ENCODE assay signal across 21 cellular contexts in genomic region chr3:126737527-126737926, GRCh38. TPM values are rescaled to one million over a fixed set of nuclear protein-coding genes. Genes with fewer than 3 reads are reported as not detected.
DNase-seq lines count a peak whose midpoint lies in the region; ATAC-seq and TF ChIP-seq lines count a peak whose summit lies in the region.
"Had no signal": no experiment of that assay in that cellular context is flagged by ENCODE, and none has a peak within 500 bp of the region (broad histone marks: within the 10 kb centered on the region; RNA-seq: fewer than 3 reads in every experiment).

No MANE protein-coding gene starts in this region.

- 89 to 94% methylated on average over 7 of the region's 7 CpGs for WGBS in heart right ventricle, 2 donors

- no peaks in the 10 kb centered on the region for H3K9me3 ChIP-seq in cardiac muscle cell (ENCODE audit: low read depth)
- H3K9me3 ChIP-seq in heart right ventricle: peaks cover 0 to 20% (median 5%) of the 10 kb centered on the region in 11 donors
- H3K9me3 ChIP-seq in OCI-LY1 (ENCODE audit: low read length): no peaks in the 10 kb centered on the region
- peaks cover 0 to 10% of the 10 kb centered on the region in 2 donors for H3K9me3 ChIP-seq in ascending aorta
- H3K9me3 ChIP-seq: SJSA1, thyroid gland had no signal

- no peaks in the 10 kb centered on the region for H3K79me2 ChIP-seq in OCI-LY1 (ENCODE audit: insufficient read depth, low read length)

- no peaks in the 10 kb centered on the region for H3F3A ChIP-seq in OCI-LY1 (ENCODE audit: insufficient read depth, low read length)

- peak; percentile 14 for TF ChIP-seq CTCF in cardiac muscle cell (IDR thresholded peaks at IDR 0.05; ENCODE audit: low read depth, low read length)
- TF ChIP-seq CTCF in heart right ventricle (IDR thresholded peaks at IDR 0.05): peak in 3 of 9 donors; percentile 12 to 17 (median 12)
- peak; percentile 22; the same call in 1 of the 2 replicates for TF ChIP-seq CTCF in OCI-LY1 (IDR thresholded peaks at IDR 0.05; ENCODE audit: low read length)
- TF ChIP-seq CTCF in endothelial cell (IDR thresholded peaks at IDR 0.05; ENCODE audit: unreplicated experiment): peak; percentile 32
- no peak for TF ChIP-seq CTCF in ascending aorta (IDR thresholded peaks at IDR 0.05)

- H3K9me3 Mint-ChIP-seq in endothelial cell (ENCODE audit: unreplicated experiment): no peaks in the 10 kb centered on the region
- no peaks in the 10 kb centered on the region for H3K9me3 Mint-ChIP-seq in activated T-helper 17 cell treated with anti-CD3 and anti-CD28 coated beads, Interleukin-2, amount 50 U/mL, for 72 hours

- H3K9me2 ChIP-seq in OCI-LY1 (ENCODE audit: low read depth, low read length): no peaks in the 10 kb centered on the region

- H3K27ac Mint-ChIP-seq in endothelial cell (ENCODE audit: unreplicated experiment): no peak overlapping the region
- no peak overlapping the region for H3K27ac Mint-ChIP-seq in activated T-helper 17 cell treated with anti-CD3 and anti-CD28 coated beads, Interleukin-2, amount 50 U/mL, for 72 hours
- H3K27ac Mint-ChIP-seq: activated CD8-positive, alpha-beta memory T cell treated with anti-CD3 and anti-CD28 coated beads, Interleukin-2, amount 10 ng/mL, durations not matched to agents 7 days and 5 days; CD4-positive, CD25-positive, alpha-beta regulatory T cell; stimulated activated memory B cell treated with anti-CD40 and anti-IgM and Interleukin-4, amounts not matched to agents 10 μg/mL and 1 μg/mL and 100 μg/mL, for 72 hours had no signal

- no peaks in the 10 kb centered on the region for H3K36me3 Mint-ChIP-seq in endothelial cell (ENCODE audit: low read depth, unreplicated experiment)
- H3K36me3 Mint-ChIP-seq in activated T-helper 17 cell treated with anti-CD3 and anti-CD28 coated beads, Interleukin-2, amount 50 U/mL, for 72 hours (ENCODE audit: low read depth): peaks cover 88% of the 10 kb centered on the region

- H3K4me3 Mint-ChIP-seq in endothelial cell (ENCODE audit: unreplicated experiment): no peak overlapping the region
- H3K4me3 Mint-ChIP-seq in activated T-helper 17 cell treated with anti-CD3 and anti-CD28 coated beads, Interleukin-2, amount 50 U/mL, for 72 hours: no peak overlapping the region
- H3K4me3 Mint-ChIP-seq: activated CD8-positive, alpha-beta memory T cell treated with anti-CD3 and anti-CD28 coated beads, Interleukin-2, amount 10 ng/mL, durations not matched to agents 7 days and 5 days; CD4-positive, CD25-positive, alpha-beta regulatory T cell; stimulated activated memory B cell treated with anti-CD40 and anti-IgM and Interleukin-4, amounts not matched to agents 10 μg/mL and 1 μg/mL and 100 μg/mL, for 72 hours had no signal

- DNase-seq in cardiac muscle cell (ENCODE audit: low read depth in 1 of 2, low spot score in 1 of 2) (no peak), heart right ventricle (no peak), endothelial cell (ENCODE audit: low spot score) (no peak), ascending aorta (ENCODE audit: low spot score in 2 of 2) (no peak), hepatic stellate cell (ENCODE audit: low spot score) (no peak), NCI-H748 treated with DMSO at 0.1 percent for 48 hours (lab: John Stamatoyannopoulos, UW) (no peak)
- DNase-seq: activated CD8-positive, alpha-beta memory T cell treated with anti-CD3 and anti-CD28 coated beads, Interleukin-2, amount 10 ng/mL, durations not matched to agents 7 days and 5 days; activated gamma-delta T cell; anterior cingulate cortex; CD4-positive, CD25-positive, alpha-beta regulatory T cell; foreskin fibroblast; left lung; NCI-H1105; NCI-H524 treated with DMSO at 0.1 percent for 48 hours; thyroid gland had no signal

- no peak overlapping the region for H3K27ac ChIP-seq in cardiac muscle cell
- H3K27ac ChIP-seq in heart right ventricle: no peak overlapping the region
- H3K27ac ChIP-seq in OCI-LY1 (ENCODE audit: low read depth, low read length, poor library complexity, severe bottlenecking): no peak overlapping the region
- H3K27ac ChIP-seq in ascending aorta: no peak overlapping the region
- H3K27ac ChIP-seq: A549, KMS-11, left lung, SJSA1, thyroid gland had no signal

- ATAC-seq in heart right ventricle: no peak
- no peak for ATAC-seq in activated T-helper 17 cell treated with anti-CD3 and anti-CD28 coated beads, Interleukin-2, amount 50 U/mL, for 72 hours (replicated peaks)
- ATAC-seq: A549; activated CD8-positive, alpha-beta memory T cell treated with anti-CD3 and anti-CD28 coated beads, Interleukin-2, amount 10 ng/mL, durations not matched to agents 7 days and 5 days; left lung; stimulated activated memory B cell treated with anti-CD40 and anti-IgM and Interleukin-4, amounts not matched to agents 10 μg/mL and 1 μg/mL and 100 μg/mL, for 72 hours had no signal

- intact Hi-C loops in heart right ventricle (cut with DNase I): no loop called here
- intact Hi-C loops in ascending aorta (cut with DNase I): no loop called here

- H3K4me1 ChIP-seq in cardiac muscle cell (ENCODE audit: low read depth) (no peaks in the 10 kb centered on the region), heart right ventricle (peaks cover 0 to 11% (median 6%) of the 10 kb centered on the region in 9 donors), OCI-LY1 (ENCODE audit: insufficient read depth, low read length, severe bottlenecking) (no peaks in the 10 kb centered on the region), ascending aorta (no peaks in the 10 kb centered on the region)
- H3K4me1 ChIP-seq: A549, left lung, SJSA1, thyroid gland had no signal

- no peak overlapping the region for H3K9ac ChIP-seq in OCI-LY1 (ENCODE audit: low read length)
- H3K9ac ChIP-seq: KMS-11 had no signal

- H3K36me3 ChIP-seq in cardiac muscle cell (no peaks in the 10 kb centered on the region), heart right ventricle (peaks cover 0 to 30% (median 0%) of the 10 kb centered on the region in 9 donors), OCI-LY1 (ENCODE audit: insufficient read depth, low read length) (no peaks in the 10 kb centered on the region), ascending aorta (peaks cover 4 to 22% of the 10 kb centered on the region in 2 donors)
- H3K36me3 ChIP-seq: SJSA1, thyroid gland had no signal

- H3K4me3 ChIP-seq in cardiac muscle cell (no peak overlapping the region), heart right ventricle (no peak overlapping the region), OCI-LY1 (ENCODE audit: low read depth, low read length, poor library complexity, severe bottlenecking) (no peak overlapping the region), ascending aorta (no peak overlapping the region)
- H3K4me3 ChIP-seq: A549, left lung, SJSA1, thyroid gland had no signal

- H3K4me1 Mint-ChIP-seq in endothelial cell (ENCODE audit: unreplicated experiment): peaks cover 14% of the 10 kb centered on the region
- no peaks in the 10 kb centered on the region for H3K4me1 Mint-ChIP-seq in activated T-helper 17 cell treated with anti-CD3 and anti-CD28 coated beads, Interleukin-2, amount 50 U/mL, for 72 hours
- H3K4me1 Mint-ChIP-seq: activated CD8-positive, alpha-beta memory T cell treated with anti-CD3 and anti-CD28 coated beads, Interleukin-2, amount 10 ng/mL, durations not matched to agents 7 days and 5 days; stimulated activated memory B cell treated with anti-CD40 and anti-IgM and Interleukin-4, amounts not matched to agents 10 μg/mL and 1 μg/mL and 100 μg/mL, for 72 hours had no signal

- H3K27me3 Mint-ChIP-seq in endothelial cell (ENCODE audit: unreplicated experiment): peaks cover 8% of the 10 kb centered on the region
- H3K27me3 Mint-ChIP-seq in activated T-helper 17 cell treated with anti-CD3 and anti-CD28 coated beads, Interleukin-2, amount 50 U/mL, for 72 hours: no peaks in the 10 kb centered on the region
- H3K27me3 Mint-ChIP-seq: activated CD8-positive, alpha-beta memory T cell treated with anti-CD3 and anti-CD28 coated beads, Interleukin-2, amount 10 ng/mL, durations not matched to agents 7 days and 5 days; CD4-positive, CD25-positive, alpha-beta regulatory T cell; stimulated activated memory B cell treated with anti-CD40 and anti-IgM and Interleukin-4, amounts not matched to agents 10 μg/mL and 1 μg/mL and 100 μg/mL, for 72 hours had no signal

- H4K20me1 ChIP-seq in OCI-LY1 (ENCODE audit: insufficient read depth, low read length): no peaks in the 10 kb centered on the region

- H2AFZ ChIP-seq in OCI-LY1 (ENCODE audit: low read length): no peak overlapping the region

- no peak overlapping the region for H3K4me2 ChIP-seq in OCI-LY1 (ENCODE audit: low read length)
- H3K4me2 ChIP-seq: A549, KMS-11 had no signal

- H3K27me3 ChIP-seq in cardiac muscle cell (no peaks in the 10 kb centered on the region), heart right ventricle (no peaks in the 10 kb centered on the region), OCI-LY1 (ENCODE audit: insufficient read depth, low read length) (no peaks in the 10 kb centered on the region), ascending aorta (no peaks in the 10 kb centered on the region)
- H3K27me3 ChIP-seq: left lung, SJSA1, thyroid gland had no signal

RNA-seq across cellular contexts. Expression of gene CHCHD6, which starts 33.5 kb away (rescaled TPM):
- total RNA-seq in cardiac muscle cell (76.0 and 80.1 TPM in 2 replicates), heart right ventricle (10 to 100 TPM in 6 of 10 donors, 1 to 10 TPM in 4; 5.2 to 15.8 (median 10.2) TPM), endothelial cell (ENCODE audit: unreplicated experiment) (9.2 TPM), ascending aorta (1.2 TPM)
- polyA plus RNA-seq in cardiac muscle cell (94.9 and 102 TPM in 2 replicates), heart right ventricle (10 to 100 TPM in 1 of 2 donors, 1 to 10 TPM in 1; 9.9 to 27.0 TPM)
- 1 to 10 TPM; 8.7 to 9.9 TPM for total RNA-seq in activated T-helper 17 cell treated with anti-CD3 and anti-CD28 coated beads, Interleukin-2, amount 50 U/mL, for 72 hours

Comparison
In these comparisons a context has a peak if more than half of its experiments do, and no peak if none do; other contexts are left out.
1. CTCF ChIP-seq: peak in cardiac muscle cell (single experiment), OCI-LY1 (single experiment) and endothelial cell (single experiment); none in ascending aorta (0 of 3).